ENCODE assay signal across 8 cellular contexts in genomic region chr3:69410301-69410700, GRCh38. TPM values are rescaled to one million over a fixed set of nuclear protein-coding genes. Genes with fewer than 3 reads are reported as not detected.
DNase-seq lines count a peak whose midpoint lies in the region; ATAC-seq and TF ChIP-seq lines count a peak whose summit lies in the region.

No MANE protein-coding gene starts in this region.

- peak overlapping the region in 1 of 2 donors; percentile 77 for H3K27ac ChIP-seq in coronary artery
- peak overlapping the region; percentile 42 for H3K27ac ChIP-seq in lower lobe of right lung

- CTCF ChIA-PET in AG04449 (lab: Yijun Ruan, JAX): interaction anchor here (0.9 to 9.5 kb wide), 36 partner anchors 8 to 316 kb away, joined by 3 to 123 read pairs (median 5); partner anchors contain the start of gene FRMD4B

- intact Hi-C loops in lower lobe of right lung (cut with DNase I): no loop called here

- ATAC-seq in GM18499 (IDR thresholded peaks at IDR 0.05; ENCODE audit: insufficient read depth, unreplicated experiment) (peak; percentile 87), HG02885 (IDR thresholded peaks at IDR 0.05; ENCODE audit: poor library complexity, unreplicated experiment) (peak; percentile 99), lower lobe of right lung (peak; percentile 95 to 97)

- H3K27me3 ChIP-seq in lower lobe of right lung (ENCODE audit: low read depth): no peaks in the 10 kb centered on the region

- no peaks in the 10 kb centered on the region for H3K36me3 ChIP-seq in lower lobe of right lung

- peaks cover 34% of the 10 kb centered on the region for H3K4me1 ChIP-seq in lower lobe of right lung

- TF ChIP-seq CTCF in AG04449 (IDR thresholded peaks at IDR 0.05; ENCODE audit: insufficient read depth, low read length, missing control alignments) (peak; percentile 80), coronary artery (IDR thresholded peaks at IDR 0.05) (peak; percentile 72), lower lobe of right lung (IDR thresholded peaks at IDR 0.05) (peak; percentile 85)

- H3K4me3 ChIP-seq in AG04449 (ENCODE audit: low read depth, low read length) (no peak overlapping the region), coronary artery (peak overlapping the region; percentile 54), lower lobe of right lung (peak overlapping the region; percentile 32)

- DNase-seq in AG04449 (ENCODE audit: low read depth, low spot score) (no peak), NCI-H345 treated with DMSO at 0.1 percent for 48 hours (lab: John Stamatoyannopoulos, UW; ENCODE audit: unreplicated experiment) (peak; percentile 13), coronary artery (ENCODE audit: low spot score) (no peak), lower lobe of right lung (peak; percentile 66)
- peak; percentile 59 to 60 for DNase-seq in activated CD4-positive, alpha-beta T cell treated with anti-CD3 and anti-CD28 coated beads for 24 hours (ENCODE audit: low read depth in 2 of 2)
- DNase-seq in stimulated activated CD8-positive, alpha-beta memory T cell treated with anti-CD3 and anti-CD28 coated beads, Interleukin-15, amount 100 ng/mL, for 1 hour (ENCODE audit: low read depth): peak; percentile 48

- peaks cover 1% of the 10 kb centered on the region for H3K9me3 ChIP-seq in lower lobe of right lung

- POLR2A ChIA-PET in AG04449 (lab: Yijun Ruan, JAX): no interaction called here

RNA-seq across cellular contexts. Expression of gene FRMD4B, which starts 24.4 kb away (rescaled TPM):
- 62.4 TPM for total RNA-seq in lower lobe of right lung

Comparison
In these comparisons a context has a peak if more than half of its experiments do, and no peak if none do; other contexts are left out.
1. DNase-seq: peak in NCI-H345 treated with DMSO at 0.1 percent for 48 hours (single experiment), activated CD4-positive, alpha-beta T cell treated with anti-CD3 and anti-CD28 coated beads for 24 hours (2 of 2), lower lobe of right lung (single experiment) and stimulated activated CD8-positive, alpha-beta memory T cell treated with anti-CD3 and anti-CD28 coated beads, Interleukin-15, amount 100 ng/mL, for 1 hour (single experiment); none in AG04449 (single experiment) and coronary artery (single experiment).
2. Peak in every context shown above with its lines, with median percentiles within 50 percentile points of each other: CTCF ChIP-seq and ATAC-seq.